ENCODE assay signal across 2 cellular contexts in genomic region chr2:95345066-95345414, GRCh38.
TF ChIP-seq lines count a peak whose summit lies in the region.

No MANE protein-coding gene starts in this region.

TF ChIP-seq in SK-N-SH, 30 proteins besides CTCF, POLR2A, EP300 and RAD21 (continued from another document):
- TF ChIP-seq, protein P1, sequence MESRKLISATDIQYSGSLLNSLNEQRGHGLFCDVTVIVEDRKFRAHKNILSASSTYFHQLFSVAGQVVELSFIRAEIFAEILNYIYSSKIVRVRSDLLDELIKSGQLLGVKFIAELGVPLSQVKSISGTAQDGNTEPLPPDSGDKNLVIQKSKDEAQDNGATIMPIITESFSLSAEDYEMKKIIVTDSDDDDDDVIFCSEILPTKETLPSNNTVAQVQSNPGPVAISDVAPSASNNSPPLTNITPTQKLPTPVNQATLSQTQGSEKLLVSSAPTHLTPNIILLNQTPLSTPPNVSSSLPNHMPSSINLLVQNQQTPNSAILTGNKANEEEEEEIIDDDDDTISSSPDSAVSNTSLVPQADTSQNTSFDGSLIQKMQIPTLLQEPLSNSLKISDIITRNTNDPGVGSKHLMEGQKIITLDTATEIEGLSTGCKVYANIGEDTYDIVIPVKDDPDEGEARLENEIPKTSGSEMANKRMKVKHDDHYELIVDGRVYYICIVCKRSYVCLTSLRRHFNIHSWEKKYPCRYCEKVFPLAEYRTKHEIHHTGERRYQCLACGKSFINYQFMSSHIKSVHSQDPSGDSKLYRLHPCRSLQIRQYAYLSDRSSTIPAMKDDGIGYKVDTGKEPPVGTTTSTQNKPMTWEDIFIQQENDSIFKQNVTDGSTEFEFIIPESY (IDR thresholded peaks at IDR 0.05; ENCODE audit: borderline replicate concordance, low read depth) = no peak
- TF ChIP-seq CHD2 (IDR thresholded peaks at IDR 0.05; ENCODE audit: low read length, partially characterized antibody) (no peak), NRF1 (IDR thresholded peaks at IDR 0.05; ENCODE audit: low read depth, low read length) (no peak), ELF1 (IDR thresholded peaks at IDR 0.05) (no peak), TCF12 (IDR thresholded peaks at IDR 0.05) (no peak), RFX5 (IDR thresholded peaks at IDR 0.05; ENCODE audit: low read length) (no peak), RXRA (IDR thresholded peaks at IDR 0.05; ENCODE audit: borderline replicate concordance, low read depth) (no peak), FOSL2 (IDR thresholded peaks at IDR 0.05; ENCODE audit: borderline replicate concordance, low read depth) (no peak), USF1 (IDR thresholded peaks at IDR 0.05; ENCODE audit: borderline replicate concordance, low read depth) (no peak), SIN3A (IDR thresholded peaks at IDR 0.05; ENCODE audit: borderline replicate concordance, low read depth, low read length) (no peak), JUND (IDR thresholded peaks at IDR 0.05) (no peak), IRF3 (IDR thresholded peaks at IDR 0.05; ENCODE audit: low read depth, low read length) (no peak)
TF ChIP-seq in SK-N-SH: peak in this region for 0.

TF ChIP-seq in SK-N-SH treated with all-trans-retinoic acid at 6 μM for 48 hours, 23 proteins besides CTCF, POLR2A, EP300 and RAD21 (continued from another document):
- TF ChIP-seq PATZ1 (CRISPR knock-in tag; IDR thresholded peaks at IDR 0.05; ENCODE audit: borderline replicate concordance) (no peak), ZC3H10 (CRISPR knock-in tag; IDR thresholded peaks at IDR 0.05) (no peak), ESRRG (CRISPR knock-in tag; IDR thresholded peaks at IDR 0.05) (no peak), ZFP30 (CRISPR knock-in tag; IDR thresholded peaks at IDR 0.05) (no peak), ZFP3 (CRISPR knock-in tag; IDR thresholded peaks at IDR 0.05) (no peak), CREB5 (CRISPR knock-in tag; IDR thresholded peaks at IDR 0.05; ENCODE audit: low read depth) (no peak), ARNTL (CRISPR knock-in tag; IDR thresholded peaks at IDR 0.05; ENCODE audit: borderline replicate concordance, low read depth) (no peak), OSR1 (CRISPR knock-in tag; IDR thresholded peaks at IDR 0.05) (no peak), TOX (CRISPR knock-in tag; IDR thresholded peaks at IDR 0.05; ENCODE audit: borderline replicate concordance) (no peak), TCF4 (CRISPR knock-in tag; IDR thresholded peaks at IDR 0.05; ENCODE audit: borderline replicate concordance) (no peak), PPARA (CRISPR knock-in tag; IDR thresholded peaks at IDR 0.05; ENCODE audit: borderline replicate concordance) (no peak), ZNF565 (CRISPR knock-in tag; conservative IDR thresholded peaks at IDR 0.05; ENCODE audit: low read depth) (no peak), ISL1 (CRISPR knock-in tag; IDR thresholded peaks at IDR 0.05) (no peak), ZNF70 (CRISPR knock-in tag; IDR thresholded peaks at IDR 0.05) (no peak), POU6F1 (CRISPR knock-in tag; IDR thresholded peaks at IDR 0.05; ENCODE audit: borderline replicate concordance, low read depth) (no peak), GLIS3 (CRISPR knock-in tag; IDR thresholded peaks at IDR 0.05) (no peak), RARB (CRISPR knock-in tag; IDR thresholded peaks at IDR 0.05) (no peak), ZNF8 (CRISPR knock-in tag; IDR thresholded peaks at IDR 0.05) (no peak)
